In the genomic region with DNA sequence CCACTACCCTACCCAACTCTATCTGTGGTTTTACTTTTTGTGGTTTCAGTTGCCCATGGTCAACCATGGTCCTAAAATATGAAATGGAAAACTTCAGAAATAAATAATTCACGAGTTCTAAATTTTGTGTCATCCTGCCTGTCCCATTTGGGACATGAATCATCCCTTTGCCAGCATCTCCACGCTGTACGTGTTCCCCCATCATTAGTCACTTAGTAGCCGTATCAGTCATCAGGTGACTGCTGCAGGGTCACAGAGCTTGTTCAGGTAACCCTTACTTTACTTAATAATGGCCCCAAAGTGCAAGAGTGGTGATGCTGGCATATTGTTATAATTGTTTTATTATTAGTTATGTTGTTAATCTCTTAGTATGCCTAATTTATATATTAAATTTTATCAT, we compare ENCODE assay signal across 15 cellular contexts.
DNase-seq lines count a peak whose midpoint lies in the region; ATAC-seq and TF ChIP-seq lines count a peak whose summit lies in the region.
"Had no signal": no experiment of that assay in that cellular context is flagged by ENCODE, and none has a peak within 500 bp of the region (broad histone marks: within the 10 kb centered on the region; RNA-seq: fewer than 3 reads in every experiment).

No MANE protein-coding gene starts in this region.

- H3K36me3 ChIP-seq in right lobe of liver (peaks cover 0 to 83% (median 7%) of the 10 kb centered on the region in 4 donors), GM23338 (ENCODE audit: insufficient read depth) (peaks cover 25% of the 10 kb centered on the region; the same call in 1 of the 2 replicates)

- H3K4me3 ChIP-seq in right lobe of liver = no peak overlapping the region
- no peak overlapping the region for H3K4me3 ChIP-seq in GM23338

- intact Hi-C loops in activated CD4-positive, alpha-beta T cell treated with anti-CD3 and anti-CD28 coated beads for 36 hours (cut with DNase I, micrococcal nuclease) = no loop called here
- intact Hi-C loops in right lobe of liver (cut with DNase I) = no loop called here

- no peak overlapping the region for H2AFZ ChIP-seq in GM23338

- no peaks in the 10 kb centered on the region for H3K9me3 Mint-ChIP-seq in activated CD4-positive, alpha-beta T cell treated with anti-CD3 and anti-CD28 coated beads for 36 hours (ENCODE audit: low read depth)
- no peaks in the 10 kb centered on the region for H3K9me3 Mint-ChIP-seq in GM23338
- H3K9me3 Mint-ChIP-seq: CD4-positive, alpha-beta memory T cell; H9 had no signal

- peak; percentile 14 for DNase-seq in activated CD4-positive, alpha-beta T cell treated with anti-CD3 and anti-CD28 coated beads for 36 hours
- DNase-seq in activated CD4-positive, alpha-beta T cell treated with anti-CD3 and anti-CD28 coated beads for 1 hour = no peak
- DNase-seq in stimulated activated CD4-positive, alpha-beta T cell treated with anti-CD3 and anti-CD28 coated beads, Interleukin-1b, Interleukin-23, amount 100 ng/mL, for 48 hours = peak; percentile 32
- DNase-seq in stimulated activated CD4-positive, alpha-beta T cell treated with anti-CD3 and anti-CD28 coated beads, Interleukin-15, amount 100 ng/mL, for 24 hours = no peak
- peak; percentile 15 for DNase-seq in myocyte (ENCODE audit: low read depth)
- no peak for DNase-seq in right lobe of liver
- no peak for DNase-seq in GM23338 (ENCODE audit: low spot score)
- no peak for DNase-seq in medulla oblongata (ENCODE audit: extremely low spot score)
- DNase-seq: Calu3; CD4-positive, alpha-beta memory T cell; DMS53; H9; IMR-90; Kasumi-1; NK-92 treated with Interleukin-12 subunit alpha and Interleukin-12 subunit beta, amount 100 ng/mL, for 24 hours had no signal

- H3K27me3 Mint-ChIP-seq in activated CD4-positive, alpha-beta T cell treated with anti-CD3 and anti-CD28 coated beads for 36 hours = no peaks in the 10 kb centered on the region
- H3K27me3 Mint-ChIP-seq in GM23338 (ENCODE audit: insufficient read depth, low read depth, poor library complexity) = peaks cover 4% of the 10 kb centered on the region
- H3K27me3 Mint-ChIP-seq: CD4-positive, alpha-beta memory T cell had no signal

- CTCF ChIA-PET in activated CD4-positive, alpha-beta T cell treated with anti-CD3 and anti-CD28 coated beads for 36 hours (lab: Charles Lee) = interaction anchor here (0.9 kb wide), 1 partner anchor 29 kb away, joined by 3 read pairs; no protein-coding TSS in a partner anchor

- H3K79me2 ChIP-seq in GM23338 (replicated peaks; ENCODE audit: insufficient read depth) = no peaks in the 10 kb centered on the region

- peak; percentile 65 for ATAC-seq in activated CD4-positive, alpha-beta T cell treated with anti-CD3 and anti-CD28 coated beads for 36 hours
- no peak for ATAC-seq in right lobe of liver
- no peak for ATAC-seq in GM23338

- H3K9me2 ChIP-seq in GM23338 (ENCODE audit: insufficient read depth) = no peaks in the 10 kb centered on the region

- peaks cover 34% of the 10 kb centered on the region for H3K36me3 Mint-ChIP-seq in activated CD4-positive, alpha-beta T cell treated with anti-CD3 and anti-CD28 coated beads for 36 hours (ENCODE audit: low read depth)
- H3K36me3 Mint-ChIP-seq in GM23338 (ENCODE audit: low read depth) = peaks cover 50% of the 10 kb centered on the region

- H3F3A ChIP-seq in GM23338 (replicated peaks; ENCODE audit: low read depth) = no peaks in the 10 kb centered on the region; the same call in 1 of the 2 replicates

- no peaks in the 10 kb centered on the region for H3K27me3 ChIP-seq in right lobe of liver
- no peaks in the 10 kb centered on the region for H3K27me3 ChIP-seq in GM23338 (ENCODE audit: insufficient read depth)

- H3K4me2 ChIP-seq in GM23338 = no peak overlapping the region

- no peaks in the 10 kb centered on the region for H4K20me1 ChIP-seq in GM23338 (replicated peaks; ENCODE audit: insufficient read depth)

- H3K4me1 Mint-ChIP-seq in activated CD4-positive, alpha-beta T cell treated with anti-CD3 and anti-CD28 coated beads for 36 hours = no peaks in the 10 kb centered on the region
- no peaks in the 10 kb centered on the region for H3K4me1 Mint-ChIP-seq in GM23338
- H3K4me1 Mint-ChIP-seq: CD4-positive, alpha-beta memory T cell; H9 had no signal

- no peaks in the 10 kb centered on the region for H3K9me3 ChIP-seq in right lobe of liver

- no peak overlapping the region for H3K4me3 Mint-ChIP-seq in activated CD4-positive, alpha-beta T cell treated with anti-CD3 and anti-CD28 coated beads for 36 hours
- no peak overlapping the region for H3K4me3 Mint-ChIP-seq in GM23338
- H3K4me3 Mint-ChIP-seq: CD4-positive, alpha-beta memory T cell; H9 had no signal

- H3K27ac ChIP-seq in right lobe of liver (no peak overlapping the region), GM23338 (ENCODE audit: low read depth) (no peak overlapping the region)

- 87% methylated on average over 4 of the region's 4 CpGs for WGBS in right lobe of liver (ENCODE audit: insufficient coverage, low coverage, low lambda C conversion rate, missing lambda C conversion rate)

- no peak for TF ChIP-seq POLR2A in right lobe of liver (IDR thresholded peaks at IDR 0.05)

- H3K27ac Mint-ChIP-seq in activated CD4-positive, alpha-beta T cell treated with anti-CD3 and anti-CD28 coated beads for 36 hours = no peak overlapping the region
- no peak overlapping the region for H3K27ac Mint-ChIP-seq in GM23338

- no peak for TF ChIP-seq CTCF in right lobe of liver (IDR thresholded peaks at IDR 0.05)
- no peak for TF ChIP-seq CTCF in GM23338 (conservative IDR thresholded peaks at IDR 0.05; ENCODE audit: low read depth in 2 of 2)

- POLR2A ChIA-PET in activated CD4-positive, alpha-beta T cell treated with anti-CD3 and anti-CD28 coated beads for 36 hours (lab: Charles Lee) = no interaction called here

- H3K4me1 ChIP-seq in right lobe of liver = no peaks in the 10 kb centered on the region
- no peaks in the 10 kb centered on the region for H3K4me1 ChIP-seq in GM23338 (ENCODE audit: insufficient read depth)

TF ChIP-seq in GM23338, 12 proteins besides CTCF, POLR2A, EP300 and RAD21 (continues in another document):
- TF ChIP-seq NANOG (IDR thresholded peaks at IDR 0.05; ENCODE audit: borderline replicate concordance) = no peak
- no peak for TF ChIP-seq EZH2phosphoT487 (IDR thresholded peaks at IDR 0.05; ENCODE audit: unreplicated experiment)
- TF ChIP-seq, protein P1, sequence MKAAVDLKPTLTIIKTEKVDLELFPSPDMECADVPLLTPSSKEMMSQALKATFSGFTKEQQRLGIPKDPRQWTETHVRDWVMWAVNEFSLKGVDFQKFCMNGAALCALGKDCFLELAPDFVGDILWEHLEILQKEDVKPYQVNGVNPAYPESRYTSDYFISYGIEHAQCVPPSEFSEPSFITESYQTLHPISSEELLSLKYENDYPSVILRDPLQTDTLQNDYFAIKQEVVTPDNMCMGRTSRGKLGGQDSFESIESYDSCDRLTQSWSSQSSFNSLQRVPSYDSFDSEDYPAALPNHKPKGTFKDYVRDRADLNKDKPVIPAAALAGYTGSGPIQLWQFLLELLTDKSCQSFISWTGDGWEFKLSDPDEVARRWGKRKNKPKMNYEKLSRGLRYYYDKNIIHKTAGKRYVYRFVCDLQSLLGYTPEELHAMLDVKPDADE (IDR thresholded peaks at IDR 0.05) = no peak
- no peak for TF ChIP-seq CREB1 (CRISPR knock-in tag; IDR thresholded peaks at IDR 0.05; ENCODE audit: low read depth)
- TF ChIP-seq ZNF331 (CRISPR knock-in tag; IDR thresholded peaks at IDR 0.05; ENCODE audit: low read depth) = no peak
- no peak for TF ChIP-seq EZH2 (IDR thresholded peaks at IDR 0.05; ENCODE audit: low read depth, unreplicated experiment)

Comparison
In these comparisons a context has a peak if more than half of its experiments do, and no peak if none do; other contexts are left out.
1. DNase-seq: peak in activated CD4-positive, alpha-beta T cell treated with anti-CD3 and anti-CD28 coated beads for 36 hours (single experiment), stimulated activated CD4-positive, alpha-beta T cell treated with anti-CD3 and anti-CD28 coated beads, Interleukin-1b, Interleukin-23, amount 100 ng/mL, for 48 hours (single experiment) and myocyte (single experiment); none in activated CD4-positive, alpha-beta T cell treated with anti-CD3 and anti-CD28 coated beads for 1 hour (single experiment), stimulated activated CD4-positive, alpha-beta T cell treated with anti-CD3 and anti-CD28 coated beads, Interleukin-15, amount 100 ng/mL, for 24 hours (single experiment), right lobe of liver (0 of 3), GM23338 (single experiment) and medulla oblongata (single experiment).